ENCODE assay signal across 1 cellular context in the genomic region with DNA sequence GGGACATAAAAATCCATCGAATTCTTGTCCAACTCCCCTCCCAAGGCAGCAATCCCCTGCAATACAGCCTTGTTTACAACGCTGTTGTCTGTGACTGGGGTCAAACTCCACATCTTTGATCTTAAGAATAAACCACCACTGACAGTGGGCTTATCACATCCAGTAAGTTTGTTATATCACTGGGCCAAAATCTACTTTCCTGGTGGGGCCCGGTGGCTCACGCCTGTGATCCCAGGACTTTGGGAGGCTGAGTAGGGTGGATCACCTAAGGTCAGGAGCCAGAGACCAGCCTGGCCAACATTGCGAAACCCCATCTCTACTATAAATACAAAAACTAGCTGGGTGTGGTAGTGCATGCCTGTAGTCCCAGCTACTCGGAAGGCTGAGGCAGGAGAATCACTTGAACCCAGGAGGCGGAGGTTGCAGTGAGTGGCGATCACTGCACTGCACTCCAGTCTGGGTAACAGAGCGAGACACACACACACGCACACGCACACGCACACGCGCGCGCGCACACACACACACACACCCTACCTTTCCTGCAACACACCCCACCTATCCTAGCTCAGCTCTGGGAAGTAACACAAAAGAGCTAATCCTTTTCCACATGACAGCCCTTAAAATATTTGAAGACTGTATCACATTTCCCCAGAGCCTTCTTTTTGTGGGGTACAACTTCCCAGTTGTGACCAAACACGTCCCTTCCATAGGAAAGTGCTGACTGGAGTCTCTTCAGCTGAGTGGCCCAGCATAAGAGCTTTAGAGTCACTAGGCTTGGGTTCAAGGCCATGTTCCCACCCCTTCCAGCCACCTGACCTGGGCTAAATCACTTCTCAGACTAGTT.
TF ChIP-seq lines count a peak whose summit lies in the region.

No MANE protein-coding gene starts in this region.

TF ChIP-seq in H1, 55 proteins besides CTCF, POLR2A, EP300 and RAD21:
- no peak for TF ChIP-seq KDM1A (IDR thresholded peaks at IDR 0.05; ENCODE audit: borderline replicate concordance, low read length)
- TF ChIP-seq ZNF274 (IDR thresholded peaks at IDR 0.05; ENCODE audit: borderline replicate concordance, extremely low read depth, low read length) = no peak
- TF ChIP-seq KDM4A (IDR thresholded peaks at IDR 0.05; ENCODE audit: low read depth, low read length, severe bottlenecking) = no peak
- no peak for TF ChIP-seq SP4 (IDR thresholded peaks at IDR 0.05; ENCODE audit: low read length)
- TF ChIP-seq, protein P1, sequence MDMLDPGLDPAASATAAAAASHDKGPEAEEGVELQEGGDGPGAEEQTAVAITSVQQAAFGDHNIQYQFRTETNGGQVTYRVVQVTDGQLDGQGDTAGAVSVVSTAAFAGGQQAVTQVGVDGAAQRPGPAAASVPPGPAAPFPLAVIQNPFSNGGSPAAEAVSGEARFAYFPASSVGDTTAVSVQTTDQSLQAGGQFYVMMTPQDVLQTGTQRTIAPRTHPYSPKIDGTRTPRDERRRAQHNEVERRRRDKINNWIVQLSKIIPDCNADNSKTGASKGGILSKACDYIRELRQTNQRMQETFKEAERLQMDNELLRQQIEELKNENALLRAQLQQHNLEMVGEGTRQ (IDR thresholded peaks at IDR 0.05; ENCODE audit: low read length) = no peak
- no peak for TF ChIP-seq YY1 (IDR thresholded peaks at IDR 0.05; ENCODE audit: low read depth, low read length)
- TF ChIP-seq GABPA (IDR thresholded peaks at IDR 0.05; ENCODE audit: borderline replicate concordance, insufficient read depth, low read length) = no peak
- no peak for TF ChIP-seq TCF12 (IDR thresholded peaks at IDR 0.05; ENCODE audit: low read depth, low read length)
- TF ChIP-seq EGR1 (IDR thresholded peaks at IDR 0.05; ENCODE audit: borderline replicate concordance, low read depth, low read length) = no peak
- TF ChIP-seq POU5F1 (IDR thresholded peaks at IDR 0.05; ENCODE audit: low read depth, low read length) = no peak
- no peak for TF ChIP-seq CREB1 (IDR thresholded peaks at IDR 0.05)
- no peak for TF ChIP-seq EZH2 (IDR thresholded peaks at IDR 0.05; ENCODE audit: low read depth, low read length, severe bottlenecking)
- no peak for TF ChIP-seq CTBP2 (IDR thresholded peaks at IDR 0.05; ENCODE audit: borderline replicate concordance, insufficient read depth, insufficient read length, low read length)
- no peak for TF ChIP-seq FOSL1 (IDR thresholded peaks at IDR 0.05; ENCODE audit: insufficient read depth, low read depth, low read length)
- TF ChIP-seq CHD1 (IDR thresholded peaks at IDR 0.05; ENCODE audit: low read depth, low read length) = no peak
- no peak for TF ChIP-seq GTF2F1 (IDR thresholded peaks at IDR 0.05; ENCODE audit: borderline replicate concordance, low read depth, low read length)
- TF ChIP-seq CBX5 (IDR thresholded peaks at IDR 0.05; ENCODE audit: low read depth, low read length) = no peak
- TF ChIP-seq KDM5A (IDR thresholded peaks at IDR 0.05; ENCODE audit: low read length) = no peak
